Comparison of ENCODE assay signal across 23 cellular contexts in genomic region chr20:18477821-18478220, GRCh38.
"Had no signal": no experiment of that assay in that cellular context is flagged by ENCODE, and none has a peak within 500 bp of the region (broad histone marks: within the 10 kb centered on the region; RNA-seq: fewer than 3 reads in every experiment).

No MANE protein-coding gene starts in this region.

- H3K9me2 ChIP-seq: SK-N-SH had no signal

- H3K9me3 Mint-ChIP-seq: IgD-negative memory B cell had no signal

- H3K9me3 ChIP-seq: SJSA1, SK-N-SH had no signal

- DNase-seq: Kasumi-1, MM.1S, NCI-H1092 treated with DMSO at 0.1 percent for 48 hours, NCI-H1436, NCI-H187, NCI-H2029, NCI-H2081 treated with DMSO at 0.1 percent for 48 hours, NCI-H2171, NCI-H226, NCI-H446, NCI-H510A, NCI-H524 treated with DMSO at 0.1 percent for 48 hours, NCI-H69, NCI-H774, Right ventricle myocardium superior, RPMI8226, SIG-M5, SK-N-SH, SW 1271 had no signal

- H3K27me3 ChIP-seq: SJSA1 had no signal

- H3K4me1 ChIP-seq: SJSA1 had no signal

- H3K27ac ChIP-seq: KMS-11, SJSA1 had no signal

- H3K4me1 Mint-ChIP-seq: IgD-negative memory B cell had no signal

- H3K4me3 ChIP-seq: K562, SJSA1 had no signal

- ATAC-seq: K562 had no signal

- H3K4me3 Mint-ChIP-seq: IgD-negative memory B cell had no signal

- H3K27me3 Mint-ChIP-seq: IgD-negative memory B cell had no signal

- H3K4me2 ChIP-seq: KMS-11, SK-N-SH had no signal
